21 cellular contexts compared by ENCODE assay signal in genomic region chr1:107501081-107501605, GRCh38.
"Had no signal": no experiment of that assay in that cellular context is flagged by ENCODE, and none has a peak within 500 bp of the region (broad histone marks: within the 10 kb centered on the region; RNA-seq: fewer than 3 reads in every experiment).

No MANE protein-coding gene starts in this region.

- DNase-seq: cortex of kidney; dorsolateral prefrontal cortex; effector CD8-positive, alpha-beta T cell; glutamatergic neuron; islet precursor cell; mammary epithelial cell; naive thymus-derived CD4-positive, alpha-beta T cell; nephron progenitor cell; stimulated activated CD4-positive, alpha-beta T cell treated with anti-CD3 and anti-CD28 coated beads, Interleukin-2, amount 100 ng/mL, for 24 hours; stimulated activated naive CD4-positive, alpha-beta T cell; stomach; substantia nigra; trophoblast cell had no signal

- H3K36me3 Mint-ChIP-seq: naive thymus-derived CD4-positive, alpha-beta T cell had no signal

- H3K36me3 ChIP-seq: gastroesophageal sphincter, neutrophil, stomach, thoracic aorta had no signal

- H3K9me3 ChIP-seq: gastroesophageal sphincter, neutrophil, stomach, thoracic aorta had no signal

- H3K9me3 Mint-ChIP-seq: nephron progenitor cell had no signal

- ATAC-seq: esophagus mucosa; gastroesophageal sphincter; left lobe of liver; naive thymus-derived CD4-positive, alpha-beta T cell; sciatic nerve had no signal

- H3K27me3 ChIP-seq: dorsolateral prefrontal cortex, gastroesophageal sphincter, neutrophil, stomach had no signal

- H3K4me3 ChIP-seq: dorsolateral prefrontal cortex, gastroesophageal sphincter, skin epidermis, stomach, thoracic aorta had no signal

- H3K4me3 Mint-ChIP-seq: naive thymus-derived CD4-positive, alpha-beta T cell; nephron progenitor cell had no signal

- H3K27ac ChIP-seq: dorsolateral prefrontal cortex, gastroesophageal sphincter, neutrophil, skin epidermis, stomach, thoracic aorta had no signal

- FAIRE-seq: endometrium had no signal

- H3K4me1 ChIP-seq: gastroesophageal sphincter, stomach had no signal

- H3K27ac Mint-ChIP-seq: naive thymus-derived CD4-positive, alpha-beta T cell; nephron progenitor cell had no signal

- H3K4me1 Mint-ChIP-seq: naive thymus-derived CD4-positive, alpha-beta T cell had no signal
